8 cellular contexts compared by ENCODE assay signal in genomic region chr9:93450817-93451761, GRCh38. TPM values are rescaled to one million over a fixed set of nuclear protein-coding genes. Genes with fewer than 3 reads are reported as not detected.
DNase-seq lines count a peak whose midpoint lies in the region; ATAC-seq and TF ChIP-seq lines count a peak whose summit lies in the region.

Gene FAM120A (plus strand): TSS chr9:93451685. CDS start chr9:93451916, 231 bp downstream.

- H3K4me3 ChIP-seq in fibroblast of pulmonary artery (replicated peaks; ENCODE audit: low read depth, low read length): peak within 1 kb of the TSS; percentile 90

- DNase-seq in DMS153 (lab: John Stamatoyannopoulos, UW): peak; percentile 55
- DNase-seq in RPMI8226: peak; percentile 77
- DNase-seq in activated effector memory CD4-positive, alpha-beta T cell treated with Interleukin-2 at 50 U/mL for 16 hours: peak; percentile 70
- peak; percentile 73 for DNase-seq in fibroblast of pulmonary artery (ENCODE audit: low read depth)
- DNase-seq in natural killer cell treated with Interleukin-12 subunit alpha and Interleukin-12 subunit beta and Interleukin-15 and Interleukin-18, amount 100 ng/mL, for 72 hours (ENCODE audit: low spot score): peak; percentile 79

- no peaks in the 10 kb centered on the region for H3K36me3 Mint-ChIP-seq in IgD-negative memory B cell
- H3K36me3 Mint-ChIP-seq in natural killer cell treated with Interleukin-12 subunit alpha and Interleukin-12 subunit beta and Interleukin-15 and Interleukin-18, amount 100 ng/mL, for 72 hours: peaks cover 27% of the 10 kb centered on the region
- H3K36me3 Mint-ChIP-seq in stimulated activated naive CD8-positive, alpha-beta T cell treated with anti-CD3 and anti-CD28 coated beads, Interleukin-15, Interleukin-2, amounts not matched to agents 100 ng/mL and 50 ng/mL, for 24 hours (ENCODE audit: low read depth): peaks cover 61% of the 10 kb centered on the region

- peak within 1 kb of the TSS; percentile 84 to 96 (median 92) for H3K27ac Mint-ChIP-seq in IgD-negative memory B cell
- peak within 1 kb of the TSS; percentile 87 to 92 for H3K27ac Mint-ChIP-seq in natural killer cell treated with Interleukin-12 subunit alpha and Interleukin-12 subunit beta and Interleukin-15 and Interleukin-18, amount 100 ng/mL, for 72 hours
- peak within 1 kb of the TSS; percentile 95 for H3K27ac Mint-ChIP-seq in stimulated activated naive CD8-positive, alpha-beta T cell treated with anti-CD3 and anti-CD28 coated beads, Interleukin-15, Interleukin-2, amounts not matched to agents 100 ng/mL and 50 ng/mL, for 24 hours

- TF ChIP-seq CTCF in fibroblast of pulmonary artery (IDR thresholded peaks at IDR 0.05; ENCODE audit: low read length, missing control alignments): no peak

- ATAC-seq in GM21529 (IDR thresholded peaks at IDR 0.05; ENCODE audit: unreplicated experiment): peak; percentile 63
- peak; percentile 88 to 89 for ATAC-seq in natural killer cell treated with Interleukin-12 subunit alpha and Interleukin-12 subunit beta and Interleukin-15 and Interleukin-18, amount 100 ng/mL, for 72 hours

- H3K9me3 Mint-ChIP-seq in IgD-negative memory B cell: no peaks in the 10 kb centered on the region
- no peaks in the 10 kb centered on the region for H3K9me3 Mint-ChIP-seq in natural killer cell treated with Interleukin-12 subunit alpha and Interleukin-12 subunit beta and Interleukin-15 and Interleukin-18, amount 100 ng/mL, for 72 hours
- H3K9me3 Mint-ChIP-seq in stimulated activated naive CD8-positive, alpha-beta T cell treated with anti-CD3 and anti-CD28 coated beads, Interleukin-15, Interleukin-2, amounts not matched to agents 100 ng/mL and 50 ng/mL, for 24 hours: no peaks in the 10 kb centered on the region

- no peaks in the 10 kb centered on the region for H3K27me3 Mint-ChIP-seq in IgD-negative memory B cell
- no peaks in the 10 kb centered on the region for H3K27me3 Mint-ChIP-seq in natural killer cell treated with Interleukin-12 subunit alpha and Interleukin-12 subunit beta and Interleukin-15 and Interleukin-18, amount 100 ng/mL, for 72 hours
- no peaks in the 10 kb centered on the region for H3K27me3 Mint-ChIP-seq in stimulated activated naive CD8-positive, alpha-beta T cell treated with anti-CD3 and anti-CD28 coated beads, Interleukin-15, Interleukin-2, amounts not matched to agents 100 ng/mL and 50 ng/mL, for 24 hours

- H3K4me3 Mint-ChIP-seq in IgD-negative memory B cell: peak within 1 kb of the TSS; percentile 87 to 99 (median 96)
- H3K4me3 Mint-ChIP-seq in natural killer cell treated with Interleukin-12 subunit alpha and Interleukin-12 subunit beta and Interleukin-15 and Interleukin-18, amount 100 ng/mL, for 72 hours: peak within 1 kb of the TSS; percentile 94
- H3K4me3 Mint-ChIP-seq in stimulated activated naive CD8-positive, alpha-beta T cell treated with anti-CD3 and anti-CD28 coated beads, Interleukin-15, Interleukin-2, amounts not matched to agents 100 ng/mL and 50 ng/mL, for 24 hours: peak within 1 kb of the TSS; percentile 94

- peaks cover 13 to 23% (median 21%) of the 10 kb centered on the region in 3 donors for H3K4me1 Mint-ChIP-seq in IgD-negative memory B cell
- H3K4me1 Mint-ChIP-seq in natural killer cell treated with Interleukin-12 subunit alpha and Interleukin-12 subunit beta and Interleukin-15 and Interleukin-18, amount 100 ng/mL, for 72 hours (ENCODE audit: low read depth in 2 of 2): peaks cover 30 to 35% of the 10 kb centered on the region in 2 donors
- peaks cover 42% of the 10 kb centered on the region for H3K4me1 Mint-ChIP-seq in stimulated activated naive CD8-positive, alpha-beta T cell treated with anti-CD3 and anti-CD28 coated beads, Interleukin-15, Interleukin-2, amounts not matched to agents 100 ng/mL and 50 ng/mL, for 24 hours (ENCODE audit: low read depth)

RNA-seq across cellular contexts. Expression of gene FAM120A, which starts in this region (rescaled TPM):
- 14.5 TPM for polyA plus RNA-seq in IgD-negative memory B cell
- 100 to 1,000 TPM; 138 to 154 TPM for total RNA-seq in natural killer cell treated with Interleukin-12 subunit alpha and Interleukin-12 subunit beta and Interleukin-15 and Interleukin-18, amount 100 ng/mL, for 72 hours

Comparison
In these comparisons a context has a peak if more than half of its experiments do, and no peak if none do; other contexts are left out.
1. Peak in every context shown above with its lines: DNase-seq, ATAC-seq and H3K4me3 ChIP-seq.